In the genomic region with DNA sequence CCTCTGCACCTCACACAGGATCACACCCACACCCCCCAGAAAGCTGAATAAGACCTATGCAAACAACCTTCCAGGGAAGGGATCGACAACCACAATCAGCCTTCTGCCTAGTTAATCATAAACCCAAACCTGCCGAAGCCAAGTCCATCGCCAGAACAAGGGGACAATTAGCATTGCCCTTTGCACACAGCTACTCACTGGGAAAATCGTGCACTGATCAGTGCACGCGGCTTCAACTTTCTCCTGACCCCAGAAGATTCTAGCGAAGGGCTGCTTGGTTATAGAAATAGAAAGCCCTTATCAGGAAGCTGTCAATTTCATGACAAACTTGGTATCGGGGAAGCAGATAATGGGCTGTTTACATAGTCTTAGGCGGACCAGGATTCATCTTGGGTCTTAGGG, we compare ENCODE assay signal across 1 cellular context.
A peak's percentile ranks its signal among the peaks of the same experiment; 100 is the strongest.
TF ChIP-seq lines count a peak whose summit lies in the region.

No MANE protein-coding gene starts in this region.

TF ChIP-seq in HepG2, 621 proteins besides CTCF, POLR2A, EP300 and RAD21 (continued from another document and continues in another):
- TF ChIP-seq, protein P1, sequence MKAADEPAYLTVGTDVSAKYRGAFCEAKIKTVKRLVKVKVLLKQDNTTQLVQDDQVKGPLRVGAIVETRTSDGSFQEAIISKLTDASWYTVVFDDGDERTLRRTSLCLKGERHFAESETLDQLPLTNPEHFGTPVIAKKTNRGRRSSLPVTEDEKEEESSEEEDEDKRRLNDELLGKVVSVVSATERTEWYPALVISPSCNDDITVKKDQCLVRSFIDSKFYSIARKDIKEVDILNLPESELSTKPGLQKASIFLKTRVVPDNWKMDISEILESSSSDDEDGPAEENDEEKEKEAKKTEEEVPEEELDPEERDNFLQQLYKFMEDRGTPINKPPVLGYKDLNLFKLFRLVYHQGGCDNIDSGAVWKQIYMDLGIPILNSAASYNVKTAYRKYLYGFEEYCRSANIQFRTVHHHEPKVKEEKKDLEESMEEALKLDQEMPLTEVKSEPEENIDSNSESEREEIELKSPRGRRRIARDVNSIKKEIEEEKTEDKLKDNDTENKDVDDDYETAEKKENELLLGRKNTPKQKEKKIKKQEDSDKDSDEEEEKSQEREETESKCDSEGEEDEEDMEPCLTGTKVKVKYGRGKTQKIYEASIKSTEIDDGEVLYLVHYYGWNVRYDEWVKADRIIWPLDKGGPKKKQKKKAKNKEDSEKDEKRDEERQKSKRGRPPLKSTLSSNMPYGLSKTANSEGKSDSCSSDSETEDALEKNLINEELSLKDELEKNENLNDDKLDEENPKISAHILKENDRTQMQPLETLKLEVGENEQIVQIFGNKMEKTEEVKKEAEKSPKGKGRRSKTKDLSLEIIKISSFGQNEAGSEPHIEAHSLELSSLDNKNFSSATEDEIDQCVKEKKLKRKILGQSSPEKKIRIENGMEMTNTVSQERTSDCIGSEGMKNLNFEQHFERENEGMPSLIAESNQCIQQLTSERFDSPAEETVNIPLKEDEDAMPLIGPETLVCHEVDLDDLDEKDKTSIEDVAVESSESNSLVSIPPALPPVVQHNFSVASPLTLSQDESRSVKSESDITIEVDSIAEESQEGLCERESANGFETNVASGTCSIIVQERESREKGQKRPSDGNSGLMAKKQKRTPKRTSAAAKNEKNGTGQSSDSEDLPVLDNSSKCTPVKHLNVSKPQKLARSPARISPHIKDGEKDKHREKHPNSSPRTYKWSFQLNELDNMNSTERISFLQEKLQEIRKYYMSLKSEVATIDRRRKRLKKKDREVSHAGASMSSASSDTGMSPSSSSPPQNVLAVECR (CRISPR knock-in tag; IDR thresholded peaks at IDR 0.05; ENCODE audit: borderline replicate concordance): no peak; the same call in 1 of the 2 replicates
- TF ChIP-seq MXI1 (IDR thresholded peaks at IDR 0.05; ENCODE audit: borderline replicate concordance, low read depth, low read length): no peak
- TF ChIP-seq, protein P2, sequence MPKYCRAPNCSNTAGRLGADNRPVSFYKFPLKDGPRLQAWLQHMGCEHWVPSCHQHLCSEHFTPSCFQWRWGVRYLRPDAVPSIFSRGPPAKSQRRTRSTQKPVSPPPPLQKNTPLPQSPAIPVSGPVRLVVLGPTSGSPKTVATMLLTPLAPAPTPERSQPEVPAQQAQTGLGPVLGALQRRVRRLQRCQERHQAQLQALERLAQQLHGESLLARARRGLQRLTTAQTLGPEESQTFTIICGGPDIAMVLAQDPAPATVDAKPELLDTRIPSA (CRISPR knock-in tag; IDR thresholded peaks at IDR 0.05; ENCODE audit: borderline replicate concordance): no peak
- no peak for TF ChIP-seq NPAS2 (CRISPR knock-in tag; IDR thresholded peaks at IDR 0.05; ENCODE audit: borderline replicate concordance)
- TF ChIP-seq, protein P3, sequence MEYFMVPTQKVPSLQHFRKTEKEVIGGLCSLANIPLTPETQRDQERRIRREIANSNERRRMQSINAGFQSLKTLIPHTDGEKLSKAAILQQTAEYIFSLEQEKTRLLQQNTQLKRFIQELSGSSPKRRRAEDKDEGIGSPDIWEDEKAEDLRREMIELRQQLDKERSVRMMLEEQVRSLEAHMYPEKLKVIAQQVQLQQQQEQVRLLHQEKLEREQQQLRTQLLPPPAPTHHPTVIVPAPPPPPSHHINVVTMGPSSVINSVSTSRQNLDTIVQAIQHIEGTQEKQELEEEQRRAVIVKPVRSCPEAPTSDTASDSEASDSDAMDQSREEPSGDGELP (IDR thresholded peaks at IDR 0.05; ENCODE audit: borderline replicate concordance, low read depth): no peak
- TF ChIP-seq KLF11 (CRISPR knock-in tag; IDR thresholded peaks at IDR 0.05): 0 out of 2 replicates have a peak, but pooled peaks have one; percentile 30
- no peak for TF ChIP-seq FOXM1 (CRISPR knock-in tag; IDR thresholded peaks at IDR 0.05)
- TF ChIP-seq ZKSCAN8 (CRISPR knock-in tag; IDR thresholded peaks at IDR 0.05; ENCODE audit: borderline replicate concordance): no peak
- no peak for TF ChIP-seq MBNL3 (CRISPR knock-in tag; conservative IDR thresholded peaks at IDR 0.05)
- peak; percentile 64; the same call in 1 of the 2 replicates for TF ChIP-seq ZNF331 (CRISPR knock-in tag; IDR thresholded peaks at IDR 0.05)
- TF ChIP-seq ARID2 (CRISPR knock-in tag; IDR thresholded peaks at IDR 0.05; ENCODE audit: borderline replicate concordance): no peak
- TF ChIP-seq ZNF724P (CRISPR knock-in tag; IDR thresholded peaks at IDR 0.05; ENCODE audit: borderline replicate concordance): no peak
- TF ChIP-seq, protein P4, sequence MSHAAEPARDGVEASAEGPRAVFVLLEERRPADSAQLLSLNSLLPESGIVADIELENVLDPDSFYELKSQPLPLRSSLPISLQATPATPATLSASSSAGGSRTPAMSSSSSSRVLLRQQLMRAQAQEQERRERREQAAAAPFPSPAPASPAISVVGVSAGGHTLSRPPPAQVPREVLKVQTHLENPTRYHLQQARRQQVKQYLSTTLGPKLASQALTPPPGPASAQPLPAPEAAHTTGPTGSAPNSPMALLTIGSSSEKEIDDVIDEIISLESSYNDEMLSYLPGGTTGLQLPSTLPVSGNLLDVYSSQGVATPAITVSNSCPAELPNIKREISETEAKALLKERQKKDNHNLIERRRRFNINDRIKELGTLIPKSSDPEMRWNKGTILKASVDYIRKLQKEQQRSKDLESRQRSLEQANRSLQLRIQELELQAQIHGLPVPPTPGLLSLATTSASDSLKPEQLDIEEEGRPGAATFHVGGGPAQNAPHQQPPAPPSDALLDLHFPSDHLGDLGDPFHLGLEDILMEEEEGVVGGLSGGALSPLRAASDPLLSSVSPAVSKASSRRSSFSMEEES (CRISPR knock-in tag; IDR thresholded peaks at IDR 0.05): no peak
- TF ChIP-seq GLI4 (CRISPR knock-in tag; IDR thresholded peaks at IDR 0.05; ENCODE audit: borderline replicate concordance): no peak
- TF ChIP-seq, protein P5, sequence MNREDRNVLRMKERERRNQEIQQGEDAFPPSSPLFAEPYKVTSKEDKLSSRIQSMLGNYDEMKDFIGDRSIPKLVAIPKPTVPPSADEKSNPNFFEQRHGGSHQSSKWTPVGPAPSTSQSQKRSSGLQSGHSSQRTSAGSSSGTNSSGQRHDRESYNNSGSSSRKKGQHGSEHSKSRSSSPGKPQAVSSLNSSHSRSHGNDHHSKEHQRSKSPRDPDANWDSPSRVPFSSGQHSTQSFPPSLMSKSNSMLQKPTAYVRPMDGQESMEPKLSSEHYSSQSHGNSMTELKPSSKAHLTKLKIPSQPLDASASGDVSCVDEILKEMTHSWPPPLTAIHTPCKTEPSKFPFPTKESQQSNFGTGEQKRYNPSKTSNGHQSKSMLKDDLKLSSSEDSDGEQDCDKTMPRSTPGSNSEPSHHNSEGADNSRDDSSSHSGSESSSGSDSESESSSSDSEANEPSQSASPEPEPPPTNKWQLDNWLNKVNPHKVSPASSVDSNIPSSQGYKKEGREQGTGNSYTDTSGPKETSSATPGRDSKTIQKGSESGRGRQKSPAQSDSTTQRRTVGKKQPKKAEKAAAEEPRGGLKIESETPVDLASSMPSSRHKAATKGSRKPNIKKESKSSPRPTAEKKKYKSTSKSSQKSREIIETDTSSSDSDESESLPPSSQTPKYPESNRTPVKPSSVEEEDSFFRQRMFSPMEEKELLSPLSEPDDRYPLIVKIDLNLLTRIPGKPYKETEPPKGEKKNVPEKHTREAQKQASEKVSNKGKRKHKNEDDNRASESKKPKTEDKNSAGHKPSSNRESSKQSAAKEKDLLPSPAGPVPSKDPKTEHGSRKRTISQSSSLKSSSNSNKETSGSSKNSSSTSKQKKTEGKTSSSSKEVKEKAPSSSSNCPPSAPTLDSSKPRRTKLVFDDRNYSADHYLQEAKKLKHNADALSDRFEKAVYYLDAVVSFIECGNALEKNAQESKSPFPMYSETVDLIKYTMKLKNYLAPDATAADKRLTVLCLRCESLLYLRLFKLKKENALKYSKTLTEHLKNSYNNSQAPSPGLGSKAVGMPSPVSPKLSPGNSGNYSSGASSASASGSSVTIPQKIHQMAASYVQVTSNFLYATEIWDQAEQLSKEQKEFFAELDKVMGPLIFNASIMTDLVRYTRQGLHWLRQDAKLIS (CRISPR knock-in tag; IDR thresholded peaks at IDR 0.05): no peak
- TF ChIP-seq, protein P6, sequence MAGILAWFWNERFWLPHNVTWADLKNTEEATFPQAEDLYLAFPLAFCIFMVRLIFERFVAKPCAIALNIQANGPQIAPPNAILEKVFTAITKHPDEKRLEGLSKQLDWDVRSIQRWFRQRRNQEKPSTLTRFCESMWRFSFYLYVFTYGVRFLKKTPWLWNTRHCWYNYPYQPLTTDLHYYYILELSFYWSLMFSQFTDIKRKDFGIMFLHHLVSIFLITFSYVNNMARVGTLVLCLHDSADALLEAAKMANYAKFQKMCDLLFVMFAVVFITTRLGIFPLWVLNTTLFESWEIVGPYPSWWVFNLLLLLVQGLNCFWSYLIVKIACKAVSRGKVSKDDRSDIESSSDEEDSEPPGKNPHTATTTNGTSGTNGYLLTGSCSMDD (CRISPR knock-in tag; IDR thresholded peaks at IDR 0.05): no peak
- no peak for TF ChIP-seq ZNF557 (CRISPR knock-in tag; IDR thresholded peaks at IDR 0.05)
- no peak for TF ChIP-seq LCORL (IDR thresholded peaks at IDR 0.05)
- TF ChIP-seq LCORL (CRISPR knock-in tag; IDR thresholded peaks at IDR 0.05): peak; percentile 61; the same call in 1 of the 2 replicates
- no peak for TF ChIP-seq ZNF121 (CRISPR knock-in tag; IDR thresholded peaks at IDR 0.05)
- no peak for TF ChIP-seq ZNF501 (CRISPR knock-in tag; IDR thresholded peaks at IDR 0.05)
- TF ChIP-seq, protein P7, sequence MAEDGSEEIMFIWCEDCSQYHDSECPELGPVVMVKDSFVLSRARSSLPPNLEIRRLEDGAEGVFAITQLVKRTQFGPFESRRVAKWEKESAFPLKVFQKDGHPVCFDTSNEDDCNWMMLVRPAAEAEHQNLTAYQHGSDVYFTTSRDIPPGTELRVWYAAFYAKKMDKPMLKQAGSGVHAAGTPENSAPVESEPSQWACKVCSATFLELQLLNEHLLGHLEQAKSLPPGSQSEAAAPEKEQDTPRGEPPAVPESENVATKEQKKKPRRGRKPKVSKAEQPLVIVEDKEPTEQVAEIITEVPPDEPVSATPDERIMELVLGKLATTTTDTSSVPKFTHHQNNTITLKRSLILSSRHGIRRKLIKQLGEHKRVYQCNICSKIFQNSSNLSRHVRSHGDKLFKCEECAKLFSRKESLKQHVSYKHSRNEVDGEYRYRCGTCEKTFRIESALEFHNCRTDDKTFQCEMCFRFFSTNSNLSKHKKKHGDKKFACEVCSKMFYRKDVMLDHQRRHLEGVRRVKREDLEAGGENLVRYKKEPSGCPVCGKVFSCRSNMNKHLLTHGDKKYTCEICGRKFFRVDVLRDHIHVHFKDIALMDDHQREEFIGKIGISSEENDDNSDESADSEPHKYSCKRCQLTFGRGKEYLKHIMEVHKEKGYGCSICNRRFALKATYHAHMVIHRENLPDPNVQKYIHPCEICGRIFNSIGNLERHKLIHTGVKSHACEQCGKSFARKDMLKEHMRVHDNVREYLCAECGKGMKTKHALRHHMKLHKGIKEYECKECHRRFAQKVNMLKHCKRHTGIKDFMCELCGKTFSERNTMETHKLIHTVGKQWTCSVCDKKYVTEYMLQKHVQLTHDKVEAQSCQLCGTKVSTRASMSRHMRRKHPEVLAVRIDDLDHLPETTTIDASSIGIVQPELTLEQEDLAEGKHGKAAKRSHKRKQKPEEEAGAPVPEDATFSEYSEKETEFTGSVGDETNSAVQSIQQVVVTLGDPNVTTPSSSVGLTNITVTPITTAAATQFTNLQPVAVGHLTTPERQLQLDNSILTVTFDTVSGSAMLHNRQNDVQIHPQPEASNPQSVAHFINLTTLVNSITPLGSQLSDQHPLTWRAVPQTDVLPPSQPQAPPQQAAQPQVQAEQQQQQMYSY (CRISPR knock-in tag; IDR thresholded peaks at IDR 0.05): no peak
- TF ChIP-seq ZBTB1 (CRISPR knock-in tag; IDR thresholded peaks at IDR 0.05; ENCODE audit: borderline replicate concordance): no peak
- TF ChIP-seq, protein P8, sequence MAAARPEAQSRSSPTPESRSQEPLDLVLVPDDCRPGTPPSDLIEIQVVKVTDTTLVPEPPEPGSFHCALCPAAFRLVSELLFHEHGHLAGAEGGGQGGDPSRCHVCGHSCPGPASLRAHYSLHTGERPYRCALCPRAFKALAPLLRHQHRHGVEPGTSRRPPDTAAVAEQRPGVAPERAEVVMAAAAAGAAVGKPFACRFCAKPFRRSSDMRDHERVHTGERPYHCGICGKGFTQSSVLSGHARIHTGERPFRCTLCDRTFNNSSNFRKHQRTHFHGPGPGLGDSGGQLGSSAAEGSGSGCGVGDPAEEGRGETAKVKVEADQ (CRISPR knock-in tag; IDR thresholded peaks at IDR 0.05; ENCODE audit: borderline replicate concordance): no peak
- TF ChIP-seq, protein P9, sequence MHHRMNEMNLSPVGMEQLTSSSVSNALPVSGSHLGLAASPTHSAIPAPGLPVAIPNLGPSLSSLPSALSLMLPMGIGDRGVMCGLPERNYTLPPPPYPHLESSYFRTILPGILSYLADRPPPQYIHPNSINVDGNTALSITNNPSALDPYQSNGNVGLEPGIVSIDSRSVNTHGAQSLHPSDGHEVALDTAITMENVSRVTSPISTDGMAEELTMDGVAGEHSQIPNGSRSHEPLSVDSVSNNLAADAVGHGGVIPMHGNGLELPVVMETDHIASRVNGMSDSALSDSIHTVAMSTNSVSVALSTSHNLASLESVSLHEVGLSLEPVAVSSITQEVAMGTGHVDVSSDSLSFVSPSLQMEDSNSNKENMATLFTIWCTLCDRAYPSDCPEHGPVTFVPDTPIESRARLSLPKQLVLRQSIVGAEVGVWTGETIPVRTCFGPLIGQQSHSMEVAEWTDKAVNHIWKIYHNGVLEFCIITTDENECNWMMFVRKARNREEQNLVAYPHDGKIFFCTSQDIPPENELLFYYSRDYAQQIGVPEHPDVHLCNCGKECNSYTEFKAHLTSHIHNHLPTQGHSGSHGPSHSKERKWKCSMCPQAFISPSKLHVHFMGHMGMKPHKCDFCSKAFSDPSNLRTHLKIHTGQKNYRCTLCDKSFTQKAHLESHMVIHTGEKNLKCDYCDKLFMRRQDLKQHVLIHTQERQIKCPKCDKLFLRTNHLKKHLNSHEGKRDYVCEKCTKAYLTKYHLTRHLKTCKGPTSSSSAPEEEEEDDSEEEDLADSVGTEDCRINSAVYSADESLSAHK (CRISPR knock-in tag; IDR thresholded peaks at IDR 0.05; ENCODE audit: borderline replicate concordance): no peak
- TF ChIP-seq RARG (CRISPR knock-in tag; IDR thresholded peaks at IDR 0.05; ENCODE audit: low read depth): no peak
- peak; percentile 65; the same call in 1 of the 2 replicates for TF ChIP-seq ZMYM3 (CRISPR knock-in tag; IDR thresholded peaks at IDR 0.05)
- TF ChIP-seq ZSCAN31 (CRISPR knock-in tag; IDR thresholded peaks at IDR 0.05; ENCODE audit: low read depth): no peak
- peak; percentile 70; the same call in 1 of the 2 replicates for TF ChIP-seq NCOR1 (IDR thresholded peaks at IDR 0.05; ENCODE audit: borderline replicate concordance, low read length)
- TF ChIP-seq ZNF3 (CRISPR knock-in tag; IDR thresholded peaks at IDR 0.05): no peak
- TF ChIP-seq, protein P10, sequence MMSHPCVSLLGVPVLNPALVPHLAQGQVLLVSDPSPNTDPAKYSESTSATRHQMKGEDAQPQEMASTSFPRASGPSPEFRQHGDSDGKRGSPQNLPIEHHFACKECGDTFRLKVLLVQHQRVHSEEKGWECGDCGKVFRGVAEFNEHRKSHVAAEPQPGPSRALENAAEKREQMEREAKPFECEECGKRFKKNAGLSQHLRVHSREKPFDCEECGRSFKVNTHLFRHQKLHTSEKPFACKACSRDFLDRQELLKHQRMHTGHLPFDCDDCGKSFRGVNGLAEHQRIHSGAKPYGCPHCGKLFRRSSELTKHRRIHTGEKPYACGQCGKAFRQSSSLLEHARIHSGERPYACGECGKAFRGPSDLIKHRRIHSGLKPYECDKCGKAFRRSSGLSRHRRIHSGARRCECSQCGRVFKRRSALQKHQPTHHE (CRISPR knock-in tag; IDR thresholded peaks at IDR 0.05; ENCODE audit: borderline replicate concordance): no peak
